ENCODE assay signal across 8 cellular contexts in genomic region chr19:50329146-50329925, GRCh38. TPM values are rescaled to one million over a fixed set of nuclear protein-coding genes. Genes with fewer than 3 reads are reported as not detected.
DNase-seq lines count a peak whose midpoint lies in the region; ATAC-seq and TF ChIP-seq lines count a peak whose summit lies in the region.

KCNC3 (minus strand) TSS chr19:50329377; CDS start chr19:50329082, 295 bp downstream.

- no peaks in the 10 kb centered on the region for H3K4me1 Mint-ChIP-seq in endothelial cell (ENCODE audit: unreplicated experiment)

- H3K36me3 Mint-ChIP-seq in endothelial cell (ENCODE audit: low read depth, unreplicated experiment): peaks cover 36% of the 10 kb centered on the region

- peak within 1 kb of the TSS; percentile 37 for H3K4me3 ChIP-seq in AG10803 (ENCODE audit: low read length)

- peaks cover 40% of the 10 kb centered on the region for H3K9me3 Mint-ChIP-seq in endothelial cell (ENCODE audit: unreplicated experiment)

- DNase-seq in AG10803 (ENCODE audit: low read depth) (peak; percentile 93), NCI-H82 (lab: John Stamatoyannopoulos, UW) (peak; percentile 97), endothelial cell (ENCODE audit: low spot score) (no peak), mesenteric fat pad (ENCODE audit: low spot score) (peak; percentile 98)
- DNase-seq in activated CD8-positive, alpha-beta memory T cell treated with anti-CD3 and anti-CD28 coated beads, Interleukin-2, amount 50 U/mL, for 4 hours: peak; percentile 69
- peak; percentile 78 for DNase-seq in stimulated activated CD8-positive, alpha-beta memory T cell treated with anti-CD3 and anti-CD28 coated beads, Interleukin-15, amount 100 ng/mL, for 24 hours (ENCODE audit: low read depth)

- H3K4me3 Mint-ChIP-seq in endothelial cell (ENCODE audit: unreplicated experiment): peak within 1 kb of the TSS; percentile 39

- ATAC-seq in HG03439 (IDR thresholded peaks at IDR 0.05; ENCODE audit: unreplicated experiment): peak; percentile 57

- TF ChIP-seq CTCF in AG10803 (conservative IDR thresholded peaks at IDR 0.05; ENCODE audit: low read length) (no peak), endothelial cell (IDR thresholded peaks at IDR 0.05; ENCODE audit: unreplicated experiment) (no peak)

- H3K27ac Mint-ChIP-seq in endothelial cell (ENCODE audit: unreplicated experiment): no peak within 1 kb of the TSS

- peak; percentile 45 for TF ChIP-seq POLR2A in GM19099 (IDR thresholded peaks at IDR 0.05; ENCODE audit: extremely low read depth, insufficient read length, low read depth)

- H3K27me3 Mint-ChIP-seq in endothelial cell (ENCODE audit: unreplicated experiment): peaks cover 38% of the 10 kb centered on the region

RNA-seq across cellular contexts. Expression of gene KCNC3, which starts in this region (rescaled TPM):
- total RNA-seq in endothelial cell (ENCODE audit: unreplicated experiment) (not detected), mesenteric fat pad (1.6 TPM)
